20 cellular contexts compared by ENCODE assay signal in the genomic region with DNA sequence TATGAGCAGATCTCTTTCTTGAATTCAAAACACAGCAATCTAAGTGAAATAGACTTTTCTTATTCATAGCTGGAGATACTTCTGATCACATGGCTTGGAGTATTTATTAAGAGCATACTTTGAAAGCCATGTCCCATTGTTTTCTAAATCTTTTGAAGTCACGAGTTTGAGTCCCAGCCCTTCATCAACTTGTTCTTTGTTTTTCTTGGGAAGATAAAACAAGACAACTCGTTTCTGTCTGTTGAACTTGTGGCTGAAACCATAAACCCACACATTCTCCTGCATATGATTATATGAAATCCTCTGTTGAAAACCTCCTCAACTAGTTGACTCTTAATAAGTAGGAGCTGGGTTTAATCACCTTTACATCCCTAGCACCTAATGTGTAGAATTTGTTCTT. TPM values are rescaled to one million over a fixed set of nuclear protein-coding genes. Genes with fewer than 3 reads are reported as not detected.
A peak's percentile ranks its signal among the peaks of the same experiment; 100 is the strongest.
DNase-seq lines count a peak whose midpoint lies in the region; ATAC-seq, FAIRE-seq and TF ChIP-seq lines count a peak whose summit lies in the region.
"Had no signal": no experiment of that assay in that cellular context is flagged by ENCODE, and none has a peak within 500 bp of the region (broad histone marks: within the 10 kb centered on the region; RNA-seq: fewer than 3 reads in every experiment).

No MANE protein-coding gene starts in this region.

- TF ChIP-seq CTCF in right lobe of liver (IDR thresholded peaks at IDR 0.05), result no peak
- TF ChIP-seq CTCF in HepG2 (CRISPR knock-in tag; IDR thresholded peaks at IDR 0.05), result no peak
- no peak for TF ChIP-seq CTCF in chondrocyte (IDR thresholded peaks at IDR 0.05)
- TF ChIP-seq CTCF in neutrophil (IDR thresholded peaks at IDR 0.05), result no peak

- in situ Hi-C loops in HepG2 (cut with HindIII; ENCODE audit: extremely low pct_ligation_motif_present, low pct_unique_long_range_greater_than_20kb), result no loop called here

- CTCF ChIA-PET in HepG2 (lab: Yijun Ruan, JAX; ENCODE audit: low intra/inter-chr PET ratio, low total read pairs), result no interaction called here

- peaks cover 0 to 40% (median 8%) of the 10 kb centered on the region in 4 donors for H3K4me1 ChIP-seq in right lobe of liver
- peaks cover 44% of the 10 kb centered on the region for H3K4me1 ChIP-seq in HepG2 (ENCODE audit: insufficient read depth, low read length)
- H3K4me1 ChIP-seq in neutrophil (ENCODE audit: control insufficient read depth in 1 of 2, insufficient read depth in 1 of 2, low read depth in 1 of 2, low read length in 1 of 2), result peaks cover 76% of the 10 kb centered on the region in 2 experiments
- no peaks in the 10 kb centered on the region for H3K4me1 ChIP-seq in effector memory CD4-positive, alpha-beta T cell (ENCODE audit: control insufficient read depth, insufficient read depth, low read length, poor library complexity, severe bottlenecking)

- POLR2A ChIA-PET in HepG2 (lab: Yijun Ruan, JAX), result no interaction called here

- no peaks in the 10 kb centered on the region for H3K36me3 Mint-ChIP-seq in chondrocyte (ENCODE audit: low read depth)
- H3K36me3 Mint-ChIP-seq: stimulated activated effector memory CD8-positive, alpha-beta T cell treated with anti-CD3 and anti-CD28 coated beads, Interleukin-12 subunit alpha, Interleukin-12 subunit beta, amount 100 ng/mL, for 72 hours had no signal

- H3K36me3 ChIP-seq in right lobe of liver (no peaks in the 10 kb centered on the region), HepG2 (replicated peaks in 1 of 2; ENCODE audit: control insufficient read depth in 1 of 2, insufficient read depth in 2 of 2, low read length in 2 of 2) (no peaks in the 10 kb centered on the region), neutrophil (no peaks in the 10 kb centered on the region)
- no peaks in the 10 kb centered on the region for H3K36me3 ChIP-seq in effector memory CD4-positive, alpha-beta T cell (ENCODE audit: control insufficient read depth, insufficient read depth, low read length)
- H3K36me3 ChIP-seq: adrenal gland had no signal

- ATAC-seq in right lobe of liver, result no peak
- ATAC-seq in HepG2, result no peak
- ATAC-seq in HG02981 (IDR thresholded peaks at IDR 0.05; ENCODE audit: unreplicated experiment), result no peak
- ATAC-seq: activated T-helper 17 cell treated with anti-CD3 and anti-CD28 coated beads, Interleukin-2, amount 50 U/mL, for 72 hours; naive thymus-derived CD4-positive, alpha-beta T cell; stimulated activated effector memory CD8-positive, alpha-beta T cell treated with anti-CD3 and anti-CD28 coated beads, Interleukin-12 subunit alpha, Interleukin-12 subunit beta, amount 100 ng/mL, for 72 hours had no signal

- no peak overlapping the region for H3K4me2 ChIP-seq in HepG2 (ENCODE audit: low read depth, low read length)

- TF ChIP-seq EP300 in HepG2 (IDR thresholded peaks at IDR 0.05; ENCODE audit: low read depth in 2 of 2, low read length in 2 of 2) (no peak), HepG2 (CRISPR knock-in tag; IDR thresholded peaks at IDR 0.05; ENCODE audit: borderline replicate concordance) (no peak)

- H4K20me1 ChIP-seq in HepG2 (ENCODE audit: insufficient read depth, low read length), result no peaks in the 10 kb centered on the region

- FAIRE-seq in HepG2 (lab: Jason Lieb, UNC), result no peak
- FAIRE-seq: endometrium had no signal

- no peak overlapping the region for H3K9ac ChIP-seq in HepG2 (ENCODE audit: insufficient read depth, low read depth, low read length)

- H3K27ac ChIP-seq in right lobe of liver (peak overlapping the region in 2 of 3 donors; percentile 81 to 88), HepG2 (ENCODE audit: extremely low read length, insufficient read depth, low read length) (no peak overlapping the region), neutrophil (peak overlapping the region; percentile 99)
- H3K27ac ChIP-seq in effector memory CD4-positive, alpha-beta T cell (ENCODE audit: insufficient read depth, low read length, poor library complexity, severe bottlenecking), result no peak overlapping the region

- no peak overlapping the region for H3K4me3 Mint-ChIP-seq in chondrocyte (ENCODE audit: unreplicated experiment)
- H3K4me3 Mint-ChIP-seq: activated T-helper 17 cell treated with anti-CD3 and anti-CD28 coated beads, Interleukin-2, amount 50 U/mL, for 72 hours; stimulated activated effector memory CD8-positive, alpha-beta T cell treated with anti-CD3 and anti-CD28 coated beads, Interleukin-12 subunit alpha, Interleukin-12 subunit beta, amount 100 ng/mL, for 72 hours had no signal

- peaks cover 67% of the 10 kb centered on the region for H3K4me1 Mint-ChIP-seq in chondrocyte (ENCODE audit: low read depth)

- BruUV-seq in HepG2 (replicated peaks; lab: Mats Ljungman, UMichigan), result no TSS peak

- TF ChIP-seq POLR2A in right lobe of liver (IDR thresholded peaks at IDR 0.05) (no peak), HepG2 (IDR thresholded peaks at IDR 0.05; ENCODE audit: insufficient read depth in 1 of 2, low read depth in 2 of 2, low read length in 2 of 2) (no peak)

- TF ChIP-seq RAD21 in HepG2 (CRISPR knock-in tag; IDR thresholded peaks at IDR 0.05), result no peak

- H3K9me3 ChIP-seq in right lobe of liver (no peaks in the 10 kb centered on the region), HepG2 (ENCODE audit: low read length) (no peaks in the 10 kb centered on the region), neutrophil (no peaks in the 10 kb centered on the region)
- no peaks in the 10 kb centered on the region for H3K9me3 ChIP-seq in effector memory CD4-positive, alpha-beta T cell (ENCODE audit: control insufficient read depth, low read length)
- H3K9me3 ChIP-seq: adrenal gland had no signal

- no peaks in the 10 kb centered on the region for H3K27me3 Mint-ChIP-seq in chondrocyte (ENCODE audit: low read depth)
- H3K27me3 Mint-ChIP-seq: activated T-helper 17 cell treated with anti-CD3 and anti-CD28 coated beads, Interleukin-2, amount 50 U/mL, for 72 hours; CD4-positive, alpha-beta memory T cell had no signal

- DNase-seq in right lobe of liver, result no peak
- no peak for DNase-seq in HepG2 (ENCODE audit: low spot score)
- DNase-seq in chondrocyte (ENCODE audit: low spot score), result no peak
- DNase-seq in Ammon's horn (ENCODE audit: low spot score), result no peak
- no peak for DNase-seq in effector memory CD4-positive, alpha-beta T cell
- no peak for DNase-seq in NCI-H1417 (lab: John Stamatoyannopoulos, UW)
- DNase-seq: activated CD4-positive, CD25-positive, alpha-beta regulatory T cell; adrenal gland; CD4-positive, alpha-beta memory T cell; naive thymus-derived CD4-positive, alpha-beta T cell; NCI-H1436 treated with DMSO at 0.1 percent for 48 hours; NK-92 treated with Interleukin-12 subunit alpha and Interleukin-12 subunit beta, amount 100 ng/mL, for 24 hours; posterior cingulate gyrus; stimulated activated CD4-positive, alpha-beta T cell treated with anti-CD3 and anti-CD28 coated beads, Interleukin-12 subunit alpha, Interleukin-12 subunit beta, amount 100 ng/mL, for 4 hours; trophoblast cell had no signal

- H3K4me3 ChIP-seq in right lobe of liver (peak overlapping the region in 1 of 3 donors; percentile 62), HepG2 (replicated peaks in 1 of 3; ENCODE audit: insufficient read depth in 1 of 3, low read depth in 2 of 3, low read length in 3 of 3) (no peak overlapping the region), neutrophil (ENCODE audit: low read depth in 1 of 2, low read length in 1 of 2) (peak overlapping the region; percentile 84 to 85)
- no peak overlapping the region for H3K4me3 ChIP-seq in effector memory CD4-positive, alpha-beta T cell (ENCODE audit: insufficient read depth, low read depth, low read length, poor library complexity, severe bottlenecking)

- intact Hi-C loops in right lobe of liver (cut with DNase I) (no loop called here), HepG2 (cut with micrococcal nuclease; ENCODE audit: unreplicated experiment) (no loop called here)

- 16% methylated on average over 2 of the region's 2 CpGs for whole genome bisulfite sequencing in right lobe of liver (ENCODE audit: insufficient coverage, low coverage, low lambda C conversion rate, missing lambda C conversion rate)
- WGBS in HepG2 (ENCODE audit: low lambda C conversion rate), result 71% methylated on average over 2 of the region's 2 CpGs

- no peaks in the 10 kb centered on the region for H3K79me2 ChIP-seq in HepG2 (ENCODE audit: insufficient read depth, low read length)

- no peaks in the 10 kb centered on the region for H3K9me3 Mint-ChIP-seq in chondrocyte (ENCODE audit: low read depth)
- H3K9me3 Mint-ChIP-seq: activated T-helper 17 cell treated with anti-CD3 and anti-CD28 coated beads, Interleukin-2, amount 50 U/mL, for 72 hours; CD4-positive, alpha-beta memory T cell; naive thymus-derived CD4-positive, alpha-beta T cell; stimulated activated effector memory CD8-positive, alpha-beta T cell treated with anti-CD3 and anti-CD28 coated beads, Interleukin-12 subunit alpha, Interleukin-12 subunit beta, amount 100 ng/mL, for 72 hours had no signal

- H3K27ac Mint-ChIP-seq in chondrocyte (ENCODE audit: unreplicated experiment), result peak overlapping the region; percentile 6
- H3K27ac Mint-ChIP-seq: activated T-helper 17 cell treated with anti-CD3 and anti-CD28 coated beads, Interleukin-2, amount 50 U/mL, for 72 hours; stimulated activated effector memory CD8-positive, alpha-beta T cell treated with anti-CD3 and anti-CD28 coated beads, Interleukin-12 subunit alpha, Interleukin-12 subunit beta, amount 100 ng/mL, for 72 hours had no signal

- no peak overlapping the region for H2AFZ ChIP-seq in HepG2 (ENCODE audit: low read length)

- H3K27me3 ChIP-seq in right lobe of liver (no peaks in the 10 kb centered on the region), HepG2 (ENCODE audit: control insufficient read depth in 1 of 2, insufficient read depth in 2 of 2, low read length in 2 of 2) (no peaks in the 10 kb centered on the region; a peak in 1 of 5 replicates), neutrophil (no peaks in the 10 kb centered on the region)
- H3K27me3 ChIP-seq in effector memory CD4-positive, alpha-beta T cell (replicated peaks; ENCODE audit: control insufficient read depth, insufficient read depth, low read length, poor library complexity, severe bottlenecking), result no peaks in the 10 kb centered on the region

RNA-seq across cellular contexts. Expression of a gene that starts 3.3 kb away (rescaled TPM):
- total RNA-seq in right lobe of liver, result 10 to 100 TPM in 3 of 6 experiments, 1 to 10 TPM in 3; 7.6 to 19.1 (median 10.2) TPM
- total RNA-seq in HepG2 (2016; rRNA removed; fragmentation: Illumina TruSeq; extraction: Trizol), result 4.3 and 5.3 TPM in 2 replicates
- total RNA-seq in HepG2 (2016; cell fraction: cytosol; rRNA removed; fragmentation: Illumina TruSeq; extraction: Trizol; ENCODE audit: low read depth), result 0.35 and 0.81 TPM in 2 replicates
- 3.7 and 6.0 TPM in 2 replicates for total RNA-seq in HepG2 (2016; cell fraction: insoluble cytoplasmic fraction; rRNA removed; fragmentation: Illumina TruSeq; extraction: Trizol)
- 1.9 and 2.1 TPM in 2 replicates for total RNA-seq in HepG2 (2016; cell fraction: membrane; rRNA removed; fragmentation: Illumina TruSeq; extraction: Trizol)
- total RNA-seq in HepG2 (2016; cell fraction: nucleus; rRNA removed; fragmentation: Illumina TruSeq; extraction: Trizol), result 2.6 and 3.2 TPM in 2 replicates
- 1.2 and 1.8 TPM in 2 replicates for polyA plus RNA-seq in HepG2 (2011; rRNA removed)
- polyA plus RNA-seq in HepG2 (2011; cell fraction: cytosol; rRNA removed), result 0.90 and 1.1 TPM in 2 replicates
- polyA plus RNA-seq in HepG2 (2011; cell fraction: nucleus; rRNA removed), result 0.80 and 1.1 TPM in 2 replicates
- 0.76 and 1.7 TPM in 2 replicates for polyA plus RNA-seq in HepG2 (2012)
- 0.14 and 0.21 TPM in 2 replicates for polyA plus RNA-seq in HepG2 (2016; cell fraction: cytosol; fragmentation: Illumina TruSeq; extraction: Trizol; ENCODE audit: low read depth)
- polyA plus RNA-seq in HepG2 (2016; cell fraction: insoluble cytoplasmic fraction; fragmentation: Illumina TruSeq; extraction: Trizol; ENCODE audit: low read depth), result 3.6 and 3.8 TPM in 2 replicates
- polyA plus RNA-seq in HepG2 (2016; cell fraction: membrane; fragmentation: Illumina TruSeq; extraction: Trizol; ENCODE audit: low read depth), result 0.64 TPM in 2 replicates
- 2.2 and 2.6 TPM in 2 replicates for polyA plus RNA-seq in HepG2 (2016; cell fraction: nucleus; fragmentation: Illumina TruSeq; extraction: Trizol; ENCODE audit: insufficient read depth, low read depth)
- 4.0 and 5.3 TPM in 2 replicates for polyA minus RNA-seq in HepG2 (2011; rRNA and poly(A)+ RNA removed; ENCODE audit: low replicate concordance)
- 2.8 and 3.2 TPM in 2 replicates for polyA minus RNA-seq in HepG2 (2011; cell fraction: cytosol; rRNA and poly(A)+ RNA removed)
- 2.1 and 3.5 TPM in 2 replicates for polyA minus RNA-seq in HepG2 (2011; cell fraction: nucleus; rRNA and poly(A)+ RNA removed)
- total RNA-seq in chondrocyte, result 9.6 to 11.2 TPM (median 10.2 TPM) in 3 replicates

Comparison
In these comparisons a context has a peak if more than half of its experiments do, and no peak if none do; other contexts are left out.
1. H3K27ac ChIP-seq: peak in right lobe of liver (2 of 3) and neutrophil (single experiment); none in HepG2 (single experiment) and effector memory CD4-positive, alpha-beta T cell (single experiment).
2. H3K4me3 ChIP-seq: peak in neutrophil (2 of 2); none in HepG2 (0 of 3) and effector memory CD4-positive, alpha-beta T cell (single experiment).